Comparison of ENCODE assay signal across 12 cellular contexts in the genomic region with DNA sequence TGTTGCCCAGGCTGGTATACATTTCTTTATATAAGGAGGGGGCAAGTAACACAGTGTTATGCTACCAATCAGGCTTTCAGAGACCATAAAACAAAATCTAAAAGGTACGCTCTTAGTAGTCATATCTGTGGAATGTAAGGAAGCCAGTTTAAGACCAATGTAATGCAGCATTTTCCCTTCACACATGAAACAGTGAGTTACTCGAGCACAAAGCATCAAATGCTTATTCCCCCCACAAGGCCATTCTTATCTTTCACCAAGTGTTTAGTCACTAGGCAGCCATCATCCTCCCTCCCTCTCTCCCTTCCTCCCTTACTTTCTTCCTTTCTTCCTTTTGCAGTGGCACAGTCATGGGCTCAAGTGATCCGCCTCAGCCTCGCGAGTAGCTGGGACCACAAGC. TPM values are rescaled to one million over a fixed set of nuclear protein-coding genes. Genes with fewer than 3 reads are reported as not detected.
DNase-seq lines count a peak whose midpoint lies in the region; ATAC-seq and TF ChIP-seq lines count a peak whose summit lies in the region.
"Had no signal": no experiment of that assay in that cellular context is flagged by ENCODE, and none has a peak within 500 bp of the region (broad histone marks: within the 10 kb centered on the region; RNA-seq: fewer than 3 reads in every experiment).

No MANE protein-coding gene starts in this region.

- no peaks in the 10 kb centered on the region for H3K27me3 Mint-ChIP-seq in CD4-positive, alpha-beta memory T cell
- H3K27me3 Mint-ChIP-seq in naive thymus-derived CD8-positive, alpha-beta T cell = no peaks in the 10 kb centered on the region
- H3K27me3 Mint-ChIP-seq: dendritic cell treated with granulocyte-macrophage colony-stimulating factor and Interleukin-4, amounts not matched to agents 40 ng/mL and 50 ng/mL, for 4 days had no signal

- TF ChIP-seq CTCF in choroid plexus epithelial cell (conservative IDR thresholded peaks at IDR 0.05; ENCODE audit: low read depth, low read length) = no peak

- no peaks in the 10 kb centered on the region for H3K9me3 ChIP-seq in CD4-positive, alpha-beta memory T cell (ENCODE audit: control insufficient read depth in 1 of 2, low read length in 2 of 2)

- intact Hi-C loops in CD4-positive, alpha-beta memory T cell (cut with micrococcal nuclease) = no loop called here

- H3K36me3 ChIP-seq in CD4-positive, alpha-beta memory T cell (ENCODE audit: insufficient read depth, low read length) = peaks cover 14% of the 10 kb centered on the region

- peaks cover 85% of the 10 kb centered on the region for H3K4me1 ChIP-seq in CD4-positive, alpha-beta memory T cell (ENCODE audit: insufficient read depth, low read length)

- peaks cover 42 to 77% (median 63%) of the 10 kb centered on the region in 4 donors for H3K4me1 Mint-ChIP-seq in CD4-positive, alpha-beta memory T cell
- peaks cover 28 to 81% (median 71%) of the 10 kb centered on the region in 4 donors for H3K4me1 Mint-ChIP-seq in naive thymus-derived CD8-positive, alpha-beta T cell
- H3K4me1 Mint-ChIP-seq: GM23338 had no signal

- no peaks in the 10 kb centered on the region for H3K9me3 Mint-ChIP-seq in CD4-positive, alpha-beta memory T cell
- H3K9me3 Mint-ChIP-seq in naive thymus-derived CD8-positive, alpha-beta T cell = no peaks in the 10 kb centered on the region
- H3K9me3 Mint-ChIP-seq: dendritic cell treated with granulocyte-macrophage colony-stimulating factor and Interleukin-4, amounts not matched to agents 40 ng/mL and 50 ng/mL, for 4 days had no signal

- H3K27ac ChIP-seq in CD4-positive, alpha-beta memory T cell (ENCODE audit: low read depth, low read length) = peak overlapping the region; percentile 50
- no peak overlapping the region for H3K27ac ChIP-seq in caudate nucleus (ENCODE audit: low read depth, low read length)

- H3K4me3 Mint-ChIP-seq in CD4-positive, alpha-beta memory T cell = peak overlapping the region; percentile 28 to 91 (median 81)
- H3K4me3 Mint-ChIP-seq in naive thymus-derived CD8-positive, alpha-beta T cell = peak overlapping the region; percentile 54 to 78 (median 74)
- H3K4me3 Mint-ChIP-seq: dendritic cell treated with granulocyte-macrophage colony-stimulating factor and Interleukin-4, amounts not matched to agents 40 ng/mL and 50 ng/mL, for 4 days; GM23338 had no signal

- peaks cover 36 to 50% of the 10 kb centered on the region in 2 donors for H3K36me3 Mint-ChIP-seq in CD4-positive, alpha-beta memory T cell
- H3K36me3 Mint-ChIP-seq in naive thymus-derived CD8-positive, alpha-beta T cell = peaks cover 5 to 65% (median 22%) of the 10 kb centered on the region in 3 donors

- ATAC-seq in naive thymus-derived CD8-positive, alpha-beta T cell = peak in 1 of 2 donors; percentile 1
- no peak for ATAC-seq in HG03469 (IDR thresholded peaks at IDR 0.05; ENCODE audit: unreplicated experiment)
- ATAC-seq: GM23338 had no signal

- CTCF ChIA-PET in CD4-positive, alpha-beta memory T cell (lab: Charles Lee; ENCODE audit: partially characterized antibody) = interaction anchor here (0.6 to 21.5 kb wide), 5 partner anchors 12 to 478 kb away, joined by 5 to 343 read pairs (median 27); a partner anchor contains a TSS

- H3K27ac Mint-ChIP-seq in CD4-positive, alpha-beta memory T cell = peak overlapping the region; percentile 81 to 98 (median 97)
- peak overlapping the region; percentile 91 to 99 (median 96) for H3K27ac Mint-ChIP-seq in naive thymus-derived CD8-positive, alpha-beta T cell
- H3K27ac Mint-ChIP-seq: dendritic cell treated with granulocyte-macrophage colony-stimulating factor and Interleukin-4, amounts not matched to agents 40 ng/mL and 50 ng/mL, for 4 days; GM23338 had no signal

- DNase-seq in CD4-positive, alpha-beta memory T cell = no peak
- DNase-seq in NCI-H226 (peak; percentile 94), choroid plexus epithelial cell (ENCODE audit: low read depth) (peak; percentile 87), NCI-H1092 (lab: John Stamatoyannopoulos, UW) (no peak), caudate nucleus (lab: John Stamatoyannopoulos, UW) (no peak)
- DNase-seq in naive thymus-derived CD8-positive, alpha-beta T cell = no peak
- no peak for DNase-seq in stimulated activated naive CD4-positive, alpha-beta T cell treated with Interleukin-2 at 50 U/mL for 16 hours (lab: John Stamatoyannopoulos, UW)
- DNase-seq: NCI-H526; stimulated activated CD4-positive, alpha-beta T cell treated with anti-CD3 and anti-CD28 coated beads, Interleukin-4, amount 100 ng/mL, for 4 hours had no signal

- POLR2A ChIA-PET in CD4-positive, alpha-beta memory T cell (lab: Charles Lee; ENCODE audit: partially characterized antibody) = interaction anchor here (0.7 to 8.2 kb wide), 7 partner anchors 12 to 245 kb away, joined by 3 to 150 read pairs (median 11); a partner anchor contains a TSS
- POLR2A ChIA-PET in naive thymus-derived CD8-positive, alpha-beta T cell (lab: Charles Lee) = interaction anchor here (0.6 to 10.1 kb wide), 5 partner anchors 13 to 74 kb away, joined by 3 to 207 read pairs (median 5); a partner anchor contains a TSS

- no peak overlapping the region for H3K4me3 ChIP-seq in CD4-positive, alpha-beta memory T cell (ENCODE audit: low read length in 2 of 2)
- no peak overlapping the region for H3K4me3 ChIP-seq in choroid plexus epithelial cell (ENCODE audit: low read depth, low read length)
- H3K4me3 ChIP-seq: GM23338 had no signal

- H3K27me3 ChIP-seq in CD4-positive, alpha-beta memory T cell (ENCODE audit: insufficient read depth, low read length) = no peaks in the 10 kb centered on the region

RNA-seq across cellular contexts. Expression of a gene that starts 12.8 kb away (rescaled TPM):
- 10 to 100 TPM; 64.1 to 72.4 TPM for total RNA-seq in CD4-positive, alpha-beta memory T cell
- 100 to 1,000 TPM; 164 to 206 TPM for polyA plus RNA-seq in CD4-positive, alpha-beta memory T cell
- 10 to 100 TPM; 64.3 to 71.9 TPM for total RNA-seq in naive thymus-derived CD8-positive, alpha-beta T cell
- polyA plus RNA-seq in naive thymus-derived CD8-positive, alpha-beta T cell = 100 to 1,000 TPM; 123 to 210 (median 145) TPM

RNA-seq across cellular contexts. Expression of a gene that starts 14.6 kb away (rescaled TPM):
- total RNA-seq in CD4-positive, alpha-beta memory T cell = 10 to 100 TPM; 61.6 to 61.8 TPM
- polyA plus RNA-seq in CD4-positive, alpha-beta memory T cell = 10 to 100 TPM; 55.1 to 65.7 TPM
- 10 to 100 TPM; 53.7 to 63.1 TPM for total RNA-seq in naive thymus-derived CD8-positive, alpha-beta T cell
- 10 to 100 TPM; 52.3 to 67.9 (median 62.9) TPM for polyA plus RNA-seq in naive thymus-derived CD8-positive, alpha-beta T cell

RNA-seq across cellular contexts. Expression of a gene that starts 49.5 kb away (rescaled TPM):
- 10 to 100 TPM; 19.0 to 21.1 TPM for total RNA-seq in CD4-positive, alpha-beta memory T cell
- polyA plus RNA-seq in CD4-positive, alpha-beta memory T cell = 10 to 100 TPM; 10.2 to 15.7 TPM
- total RNA-seq in naive thymus-derived CD8-positive, alpha-beta T cell = 10 to 100 TPM; 23.4 to 25.5 TPM
- polyA plus RNA-seq in naive thymus-derived CD8-positive, alpha-beta T cell = 10 to 100 TPM; 18.2 to 25.3 (median 25.0) TPM

Comparison
In these comparisons a context has a peak if more than half of its experiments do, and no peak if none do; other contexts are left out.
1. DNase-seq: peak in NCI-H226 (single experiment) and choroid plexus epithelial cell (single experiment); none in CD4-positive, alpha-beta memory T cell (0 of 5), naive thymus-derived CD8-positive, alpha-beta T cell (0 of 10), NCI-H1092 (single experiment), caudate nucleus (0 of 61) and stimulated activated naive CD4-positive, alpha-beta T cell treated with Interleukin-2 at 50 U/mL for 16 hours (single experiment).